Comparison of ENCODE assay signal across 1 cellular context in genomic region chr22:39148727-39149535, GRCh38.
TF ChIP-seq lines count a peak whose summit lies in the region.

No MANE protein-coding gene starts in this region.

TF ChIP-seq in K562, 482 proteins besides CTCF, POLR2A, EP300 and RAD21 (continued from another document and continues in another):
- peak; percentile 87 for TF ChIP-seq RBM25 (IDR thresholded peaks at IDR 0.05; ENCODE audit: low read depth, low read length, severe bottlenecking)
- 0 out of 2 replicates have a peak, but pooled peaks have one; percentile 21 for TF ChIP-seq ZNF263 (CRISPR knock-in tag; IDR thresholded peaks at IDR 0.05; ENCODE audit: borderline replicate concordance)
- no peak for TF ChIP-seq HDGF (IDR thresholded peaks at IDR 0.05)
- 0 out of 2 replicates have a peak, but pooled peaks have one; percentile 29 for TF ChIP-seq ADNP (tag; IDR thresholded peaks at IDR 0.05)
- TF ChIP-seq, protein P1, sequence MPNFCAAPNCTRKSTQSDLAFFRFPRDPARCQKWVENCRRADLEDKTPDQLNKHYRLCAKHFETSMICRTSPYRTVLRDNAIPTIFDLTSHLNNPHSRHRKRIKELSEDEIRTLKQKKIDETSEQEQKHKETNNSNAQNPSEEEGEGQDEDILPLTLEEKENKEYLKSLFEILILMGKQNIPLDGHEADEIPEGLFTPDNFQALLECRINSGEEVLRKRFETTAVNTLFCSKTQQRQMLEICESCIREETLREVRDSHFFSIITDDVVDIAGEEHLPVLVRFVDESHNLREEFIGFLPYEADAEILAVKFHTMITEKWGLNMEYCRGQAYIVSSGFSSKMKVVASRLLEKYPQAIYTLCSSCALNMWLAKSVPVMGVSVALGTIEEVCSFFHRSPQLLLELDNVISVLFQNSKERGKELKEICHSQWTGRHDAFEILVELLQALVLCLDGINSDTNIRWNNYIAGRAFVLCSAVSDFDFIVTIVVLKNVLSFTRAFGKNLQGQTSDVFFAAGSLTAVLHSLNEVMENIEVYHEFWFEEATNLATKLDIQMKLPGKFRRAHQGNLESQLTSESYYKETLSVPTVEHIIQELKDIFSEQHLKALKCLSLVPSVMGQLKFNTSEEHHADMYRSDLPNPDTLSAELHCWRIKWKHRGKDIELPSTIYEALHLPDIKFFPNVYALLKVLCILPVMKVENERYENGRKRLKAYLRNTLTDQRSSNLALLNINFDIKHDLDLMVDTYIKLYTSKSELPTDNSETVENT (CRISPR knock-in tag; IDR thresholded peaks at IDR 0.05) = no peak
- TF ChIP-seq ESRRB (CRISPR knock-in tag; IDR thresholded peaks at IDR 0.05; ENCODE audit: borderline replicate concordance) = no peak
- peak; percentile 87 for TF ChIP-seq ZFP36 (IDR thresholded peaks at IDR 0.05; ENCODE audit: low read depth, low read length, partially characterized antibody)
- TF ChIP-seq TCFL5 (CRISPR knock-in tag; conservative IDR thresholded peaks at IDR 0.05) = no peak
- TF ChIP-seq HCFC1 (IDR thresholded peaks at IDR 0.05; ENCODE audit: low read depth, low read length) = no peak
- peak; percentile 67 for TF ChIP-seq SMARCA5 (IDR thresholded peaks at IDR 0.05)
- TF ChIP-seq ZKSCAN3 (CRISPR knock-in tag; IDR thresholded peaks at IDR 0.05) = no peak
- no peak for TF ChIP-seq FOXO4 (CRISPR knock-in tag; IDR thresholded peaks at IDR 0.05)
- peak; percentile 85 for TF ChIP-seq BCOR (IDR thresholded peaks at IDR 0.05)
- peak in 1 of 2 experiments; percentile 29; a peak in 1 of 4 replicates for TF ChIP-seq RCOR1 (IDR thresholded peaks at IDR 0.05; ENCODE audit: borderline replicate concordance in 1 of 2, low read depth in 2 of 2, low read length in 2 of 2)
- no peak for TF ChIP-seq CCAR2 (IDR thresholded peaks at IDR 0.05; ENCODE audit: low read depth, low read length)
- TF ChIP-seq DIDO1 (tag; IDR thresholded peaks at IDR 0.05; ENCODE audit: low read depth) = no peak
- no peak for TF ChIP-seq ASH1L (IDR thresholded peaks at IDR 0.05; ENCODE audit: borderline replicate concordance, low read depth, partially characterized antibody)
- no peak for TF ChIP-seq ZNF444 (CRISPR knock-in tag; IDR thresholded peaks at IDR 0.05)
- TF ChIP-seq, protein P2, sequence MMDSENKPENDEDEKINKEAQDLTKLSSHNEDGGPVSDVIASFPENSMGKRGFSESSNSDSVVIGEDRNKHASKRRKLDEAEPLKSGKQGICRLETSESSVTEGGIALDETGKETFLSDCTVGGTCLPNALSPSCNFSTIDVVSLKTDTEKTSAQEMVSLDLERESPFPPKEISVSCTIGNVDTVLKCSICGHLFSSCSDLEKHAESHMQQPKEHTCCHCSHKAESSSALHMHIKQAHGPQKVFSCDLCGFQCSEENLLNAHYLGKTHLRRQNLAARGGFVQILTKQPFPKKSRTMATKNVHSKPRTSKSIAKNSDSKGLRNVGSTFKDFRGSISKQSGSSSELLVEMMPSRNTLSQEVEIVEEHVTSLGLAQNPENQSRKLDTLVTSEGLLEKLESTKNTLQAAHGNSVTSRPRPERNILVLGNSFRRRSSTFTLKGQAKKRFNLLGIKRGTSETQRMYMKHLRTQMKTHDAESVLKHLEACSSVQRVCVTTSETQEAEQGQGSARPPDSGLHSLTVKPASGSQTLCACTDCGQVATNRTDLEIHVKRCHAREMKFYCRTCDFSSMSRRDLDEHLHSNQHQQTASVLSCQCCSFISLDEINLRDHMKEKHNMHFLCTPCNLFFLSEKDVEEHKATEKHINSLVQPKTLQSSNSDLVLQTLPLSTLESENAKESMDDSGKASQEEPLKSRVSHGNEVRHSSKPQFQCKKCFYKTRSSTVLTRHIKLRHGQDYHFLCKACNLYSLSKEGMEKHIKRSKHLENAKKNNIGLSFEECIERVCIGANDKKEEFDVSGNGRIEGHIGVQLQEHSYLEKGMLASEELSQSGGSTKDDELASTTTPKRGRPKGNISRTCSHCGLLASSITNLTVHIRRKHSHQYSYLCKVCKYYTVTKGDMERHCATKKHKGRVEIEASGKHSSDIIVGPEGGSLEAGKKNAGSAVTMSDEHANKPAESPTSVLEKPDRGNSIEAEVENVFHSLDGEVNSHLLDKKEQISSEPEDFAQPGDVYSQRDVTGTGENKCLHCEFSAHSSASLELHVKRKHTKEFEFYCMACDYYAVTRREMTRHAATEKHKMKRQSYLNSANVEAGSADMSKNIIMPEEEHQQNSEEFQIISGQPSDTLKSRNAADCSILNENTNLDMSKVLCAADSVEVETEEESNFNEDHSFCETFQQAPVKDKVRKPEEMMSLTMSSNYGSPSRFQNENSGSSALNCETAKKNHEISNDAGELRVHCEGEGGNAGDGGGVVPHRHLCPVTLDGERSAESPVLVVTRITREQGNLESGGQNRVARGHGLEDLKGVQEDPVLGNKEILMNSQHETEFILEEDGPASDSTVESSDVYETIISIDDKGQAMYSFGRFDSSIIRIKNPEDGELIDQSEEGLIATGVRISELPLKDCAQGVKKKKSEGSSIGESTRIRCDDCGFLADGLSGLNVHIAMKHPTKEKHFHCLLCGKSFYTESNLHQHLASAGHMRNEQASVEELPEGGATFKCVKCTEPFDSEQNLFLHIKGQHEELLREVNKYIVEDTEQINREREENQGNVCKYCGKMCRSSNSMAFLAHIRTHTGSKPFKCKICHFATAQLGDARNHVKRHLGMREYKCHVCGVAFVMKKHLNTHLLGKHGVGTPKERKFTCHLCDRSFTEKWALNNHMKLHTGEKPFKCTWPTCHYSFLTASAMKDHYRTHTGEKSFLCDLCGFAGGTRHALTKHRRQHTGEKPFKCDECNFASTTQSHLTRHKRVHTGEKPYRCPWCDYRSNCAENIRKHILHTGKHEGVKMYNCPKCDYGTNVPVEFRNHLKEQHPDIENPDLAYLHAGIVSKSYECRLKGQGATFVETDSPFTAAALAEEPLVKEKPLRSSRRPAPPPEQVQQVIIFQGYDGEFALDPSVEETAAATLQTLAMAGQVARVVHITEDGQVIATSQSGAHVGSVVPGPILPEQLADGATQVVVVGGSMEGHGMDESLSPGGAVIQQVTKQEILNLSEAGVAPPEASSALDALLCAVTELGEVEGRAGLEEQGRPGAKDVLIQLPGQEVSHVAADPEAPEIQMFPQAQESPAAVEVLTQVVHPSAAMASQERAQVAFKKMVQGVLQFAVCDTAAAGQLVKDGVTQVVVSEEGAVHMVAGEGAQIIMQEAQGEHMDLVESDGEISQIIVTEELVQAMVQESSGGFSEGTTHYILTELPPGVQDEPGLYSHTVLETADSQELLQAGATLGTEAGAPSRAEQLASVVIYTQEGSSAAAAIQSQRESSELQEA (IDR thresholded peaks at IDR 0.05; ENCODE audit: low read depth) = no peak
- TF ChIP-seq KDM1A (IDR thresholded peaks at IDR 0.05) = peak; percentile 38 to 78; a peak in 3 of 4 replicates
- TF ChIP-seq, protein P3, sequence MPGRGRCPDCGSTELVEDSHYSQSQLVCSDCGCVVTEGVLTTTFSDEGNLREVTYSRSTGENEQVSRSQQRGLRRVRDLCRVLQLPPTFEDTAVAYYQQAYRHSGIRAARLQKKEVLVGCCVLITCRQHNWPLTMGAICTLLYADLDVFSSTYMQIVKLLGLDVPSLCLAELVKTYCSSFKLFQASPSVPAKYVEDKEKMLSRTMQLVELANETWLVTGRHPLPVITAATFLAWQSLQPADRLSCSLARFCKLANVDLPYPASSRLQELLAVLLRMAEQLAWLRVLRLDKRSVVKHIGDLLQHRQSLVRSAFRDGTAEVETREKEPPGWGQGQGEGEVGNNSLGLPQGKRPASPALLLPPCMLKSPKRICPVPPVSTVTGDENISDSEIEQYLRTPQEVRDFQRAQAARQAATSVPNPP (IDR thresholded peaks at IDR 0.05; ENCODE audit: borderline replicate concordance, insufficient read depth, insufficient read length) = no peak
- no peak for TF ChIP-seq ZNF507 (tag; conservative IDR thresholded peaks at IDR 0.05)
- no peak for TF ChIP-seq EGR1 (conservative IDR thresholded peaks at IDR 0.05)
- TF ChIP-seq PTTG1 (tag; IDR thresholded peaks at IDR 0.05; ENCODE audit: low read depth) = no peak
- no peak for TF ChIP-seq NR2F6 (CRISPR knock-in tag; IDR thresholded peaks at IDR 0.05)
- TF ChIP-seq ZNF232 (CRISPR knock-in tag; IDR thresholded peaks at IDR 0.05) = no peak
- no peak for TF ChIP-seq ZNF764 (CRISPR knock-in tag; IDR thresholded peaks at IDR 0.05; ENCODE audit: low read depth)
- no peak for TF ChIP-seq HDAC1 (IDR thresholded peaks at IDR 0.05)
- TF ChIP-seq ZNF512 (tag; IDR thresholded peaks at IDR 0.05) = no peak
- TF ChIP-seq ZBTB8A (IDR thresholded peaks at IDR 0.05; ENCODE audit: partially characterized antibody) = no peak
- no peak for TF ChIP-seq TCF7 (IDR thresholded peaks at IDR 0.05; ENCODE audit: borderline replicate concordance)
- TF ChIP-seq NFYB (IDR thresholded peaks at IDR 0.05; ENCODE audit: extremely low read depth, insufficient read length) = no peak
- no peak for TF ChIP-seq ZNF184 (CRISPR knock-in tag; IDR thresholded peaks at IDR 0.05)
- no peak for TF ChIP-seq MITF (IDR thresholded peaks at IDR 0.05)
- TF ChIP-seq HDAC2 (IDR thresholded peaks at IDR 0.05) = 0 out of 2 replicates have a peak, but pooled peaks have one; percentile 51
- no peak for TF ChIP-seq FOXK2 (conservative IDR thresholded peaks at IDR 0.05 in 1 of 2, IDR thresholded peaks at IDR 0.05 in 1 of 2; ENCODE audit: low read depth in 2 of 2)
- TF ChIP-seq YBX1 (IDR thresholded peaks at IDR 0.05) = no peak
- TF ChIP-seq GABPB2 (CRISPR knock-in tag; conservative IDR thresholded peaks at IDR 0.05) = no peak
- TF ChIP-seq HNRNPLL (IDR thresholded peaks at IDR 0.05; ENCODE audit: low read depth, low read length, poor library complexity, severe bottlenecking) = no peak
- no peak for TF ChIP-seq MBD2 (IDR thresholded peaks at IDR 0.05; ENCODE audit: borderline replicate concordance, low read depth)
- TF ChIP-seq CBX1 (IDR thresholded peaks at IDR 0.05; ENCODE audit: low read depth) = no peak
- TF ChIP-seq DACH1 (IDR thresholded peaks at IDR 0.05; ENCODE audit: partially characterized antibody) = no peak
- TF ChIP-seq IFI16 (CRISPR knock-in tag; IDR thresholded peaks at IDR 0.05) = no peak
- no peak for TF ChIP-seq C11orf30 (IDR thresholded peaks at IDR 0.05; ENCODE audit: low read depth)
- TF ChIP-seq GMEB1 (CRISPR knock-in tag; IDR thresholded peaks at IDR 0.05) = no peak
- TF ChIP-seq ZNF57 (CRISPR knock-in tag; IDR thresholded peaks at IDR 0.05) = no peak
- TF ChIP-seq LEF1 (IDR thresholded peaks at IDR 0.05) = no peak
- TF ChIP-seq, protein P4, sequence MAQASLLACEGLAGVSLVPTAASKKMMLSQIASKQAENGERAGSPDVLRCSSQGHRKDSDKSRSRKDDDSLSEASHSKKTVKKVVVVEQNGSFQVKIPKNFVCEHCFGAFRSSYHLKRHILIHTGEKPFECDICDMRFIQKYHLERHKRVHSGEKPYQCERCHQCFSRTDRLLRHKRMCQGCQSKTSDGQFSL (CRISPR knock-in tag; IDR thresholded peaks at IDR 0.05) = no peak
- TF ChIP-seq, protein P4 (tag; IDR thresholded peaks at IDR 0.05) = no peak
- no peak for TF ChIP-seq COPS2 (conservative IDR thresholded peaks at IDR 0.05)
- no peak for TF ChIP-seq HLTF (IDR thresholded peaks at IDR 0.05)
- no peak for TF ChIP-seq KLF6 (CRISPR knock-in tag; IDR thresholded peaks at IDR 0.05; ENCODE audit: borderline replicate concordance)
